In the genomic region with DNA sequence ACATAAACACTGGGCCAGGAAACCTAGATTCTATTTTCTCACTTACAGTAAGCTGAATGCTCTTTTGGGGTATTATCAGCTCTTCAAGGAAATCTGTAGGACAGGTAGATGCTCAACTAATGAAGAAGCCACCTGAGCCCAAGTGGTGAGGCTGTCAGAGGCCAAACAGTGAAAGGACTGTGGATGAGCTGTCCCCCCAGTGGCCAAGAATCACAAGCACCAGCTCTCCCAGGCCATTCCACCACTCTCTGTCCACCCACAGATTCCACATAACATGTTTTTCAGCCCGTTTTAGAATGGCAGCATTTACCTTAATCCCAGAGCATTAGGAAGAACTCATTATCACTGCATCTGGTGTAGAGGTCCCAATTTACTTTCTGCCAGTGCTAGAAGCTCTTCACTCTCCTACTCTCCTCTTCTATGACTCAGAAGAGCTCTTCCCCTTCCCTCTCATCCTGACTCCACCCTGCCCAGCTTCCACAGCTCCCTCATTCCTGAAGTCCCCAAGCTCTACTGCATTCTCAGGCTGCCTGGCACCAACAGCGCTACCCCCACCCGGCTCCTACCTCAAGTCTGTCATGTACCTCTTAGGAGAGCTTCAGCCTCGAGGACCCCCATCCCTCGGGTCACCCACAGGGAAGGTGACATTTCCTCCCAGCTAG, we compare ENCODE assay signal across 1 cellular context.
TF ChIP-seq lines count a peak whose summit lies in the region.

No MANE protein-coding gene starts in this region.

TF ChIP-seq in H1, 55 proteins besides CTCF, POLR2A, EP300 and RAD21:
- no peak for TF ChIP-seq HDAC6 (IDR thresholded peaks at IDR 0.05; ENCODE audit: low read depth, low read length)
- TF ChIP-seq, protein P1, sequence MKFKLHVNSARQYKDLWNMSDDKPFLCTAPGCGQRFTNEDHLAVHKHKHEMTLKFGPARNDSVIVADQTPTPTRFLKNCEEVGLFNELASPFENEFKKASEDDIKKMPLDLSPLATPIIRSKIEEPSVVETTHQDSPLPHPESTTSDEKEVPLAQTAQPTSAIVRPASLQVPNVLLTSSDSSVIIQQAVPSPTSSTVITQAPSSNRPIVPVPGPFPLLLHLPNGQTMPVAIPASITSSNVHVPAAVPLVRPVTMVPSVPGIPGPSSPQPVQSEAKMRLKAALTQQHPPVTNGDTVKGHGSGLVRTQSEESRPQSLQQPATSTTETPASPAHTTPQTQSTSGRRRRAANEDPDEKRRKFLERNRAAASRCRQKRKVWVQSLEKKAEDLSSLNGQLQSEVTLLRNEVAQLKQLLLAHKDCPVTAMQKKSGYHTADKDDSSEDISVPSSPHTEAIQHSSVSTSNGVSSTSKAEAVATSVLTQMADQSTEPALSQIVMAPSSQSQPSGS (IDR thresholded peaks at IDR 0.05; ENCODE audit: low read length) = no peak
- TF ChIP-seq TCF12 (IDR thresholded peaks at IDR 0.05; ENCODE audit: low read depth, low read length) = no peak
- no peak for TF ChIP-seq ASH2L (IDR thresholded peaks at IDR 0.05; ENCODE audit: low read length)
- TF ChIP-seq KDM1A (IDR thresholded peaks at IDR 0.05; ENCODE audit: borderline replicate concordance, low read length) = no peak
- no peak for TF ChIP-seq SAP30 (IDR thresholded peaks at IDR 0.05; ENCODE audit: insufficient read depth, insufficient replicate concordance, low read length)
- TF ChIP-seq CBX8 (IDR thresholded peaks at IDR 0.05; ENCODE audit: borderline replicate concordance, low read depth, low read length) = no peak
- no peak for TF ChIP-seq USF2 (IDR thresholded peaks at IDR 0.05; ENCODE audit: low read length)
- TF ChIP-seq SP4 (IDR thresholded peaks at IDR 0.05; ENCODE audit: low read length) = no peak
- no peak for TF ChIP-seq E2F6 (IDR thresholded peaks at IDR 0.05)
